In the genomic region with DNA sequence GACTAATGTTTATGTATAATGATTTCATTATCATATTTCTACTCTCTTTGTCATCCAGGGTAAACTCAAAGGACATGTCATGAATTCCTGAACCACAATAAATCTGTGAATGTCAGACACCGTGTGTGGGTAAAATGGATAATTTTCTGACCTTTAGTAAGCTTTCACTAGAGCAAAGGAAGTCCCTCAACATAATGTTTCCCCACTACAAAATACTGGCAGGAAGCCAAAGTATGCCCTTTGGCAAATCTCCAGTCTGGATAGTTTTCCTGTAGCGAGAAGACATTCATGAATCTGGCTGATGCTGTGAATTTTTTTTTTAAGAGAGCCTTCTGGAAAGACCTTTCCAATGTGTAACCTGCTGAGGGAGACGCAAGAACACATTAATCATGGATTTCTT, we compare ENCODE assay signal across 12 cellular contexts.
DNase-seq lines count a peak whose midpoint lies in the region; ATAC-seq, FAIRE-seq and TF ChIP-seq lines count a peak whose summit lies in the region.
"Had no signal": no experiment of that assay in that cellular context is flagged by ENCODE, and none has a peak within 500 bp of the region (broad histone marks: within the 10 kb centered on the region; RNA-seq: fewer than 3 reads in every experiment).

No MANE protein-coding gene starts in this region.

- H3K9me3 ChIP-seq in RWPE2 (ENCODE audit: severe bottlenecking): no peaks in the 10 kb centered on the region

- DNase-seq in NCI-H524 (lab: John Stamatoyannopoulos, UW) (peak; percentile 44 to 73), NCI-H524 treated with DMSO at 0.1 percent for 48 hours (lab: John Stamatoyannopoulos, UW) (no peak), RWPE2 (ENCODE audit: low spot score) (no peak), fibroblast of the aortic adventitia (ENCODE audit: low read depth) (peak; percentile 50), urothelium cell line (ENCODE audit: low spot score) (peak; percentile 67), left colon (no peak), epidermal melanocyte (ENCODE audit: insufficient read length, low spot score) (no peak), midbrain (lab: John Stamatoyannopoulos, UW) (no peak)
- DNase-seq: activated CD8-positive, alpha-beta T cell treated with anti-CD3 and anti-CD28 coated beads, Interleukin-2, amount 10 ng/mL, durations not matched to agents 7 days and 5 days had no signal

- TF ChIP-seq CTCF in RWPE2 (IDR thresholded peaks at IDR 0.05; ENCODE audit: poor library complexity, severe bottlenecking): peak; percentile 8
- TF ChIP-seq CTCF in fibroblast of the aortic adventitia (IDR thresholded peaks at IDR 0.05; ENCODE audit: insufficient read depth, low read length): no peak

- peaks cover 8% of the 10 kb centered on the region for H3K4me1 ChIP-seq in RWPE2 (ENCODE audit: insufficient read depth, poor library complexity, severe bottlenecking)
- H3K4me1 ChIP-seq: parathyroid adenoma had no signal

- H3K36me3 ChIP-seq in RWPE2 (ENCODE audit: low read depth): no peaks in the 10 kb centered on the region

- H3K4me3 ChIP-seq in RWPE2 (ENCODE audit: severe bottlenecking) (no peak overlapping the region), fibroblast of the aortic adventitia (ENCODE audit: low read depth, low read length) (no peak overlapping the region)
- H3K4me3 ChIP-seq: GM12878 had no signal

- intact Hi-C loops in left colon (cut with DNase I, micrococcal nuclease): loop anchor here (10.0 kb wide), 2 partner anchors 632 to 802 kb away; no protein-coding TSS in a partner anchor

- H3K27me3 ChIP-seq in RWPE2 (ENCODE audit: insufficient read depth, poor library complexity, severe bottlenecking): no peaks in the 10 kb centered on the region

- FAIRE-seq in urothelium cell line (lab: Jason Lieb, UNC): peak; percentile 5
- FAIRE-seq: GM12878 had no signal

- no peak overlapping the region for H3K27ac ChIP-seq in RWPE2 (ENCODE audit: poor library complexity, severe bottlenecking)
- H3K27ac ChIP-seq: parathyroid adenoma had no signal

- peak; percentile 35; the same call in 1 of the 3 replicates for ATAC-seq in RWPE2 (ENCODE audit: low read depth)
- no peak for ATAC-seq in left colon
- ATAC-seq: activated CD8-positive, alpha-beta T cell treated with anti-CD3 and anti-CD28 coated beads, Interleukin-2, amount 10 ng/mL, durations not matched to agents 7 days and 5 days; Panc1 had no signal

Comparison
In these comparisons a context has a peak if more than half of its experiments do, and no peak if none do; other contexts are left out.
1. DNase-seq: peak in NCI-H524 (2 of 2), fibroblast of the aortic adventitia (single experiment) and urothelium cell line (single experiment); none in NCI-H524 treated with DMSO at 0.1 percent for 48 hours (single experiment), RWPE2 (single experiment), left colon (0 of 2), epidermal melanocyte (single experiment) and midbrain (single experiment).